Comparison of ENCODE assay signal across 28 cellular contexts in genomic region chr2:69711971-69712370, GRCh38.
"Had no signal": no experiment of that assay in that cellular context is flagged by ENCODE, and none has a peak within 500 bp of the region (broad histone marks: within the 10 kb centered on the region; RNA-seq: fewer than 3 reads in every experiment).

No MANE protein-coding gene starts in this region.

- H3K36me3 ChIP-seq: neural progenitor cell, ovary, spleen, suprapubic skin, tibial artery, transverse colon, upper lobe of right lung, uterus had no signal

- H3K4me3 ChIP-seq: neural progenitor cell, ovary, psoas muscle, skin epidermis, smooth muscle cell, spleen, suprapubic skin, testis, tibial artery, transverse colon, upper lobe of right lung, uterus had no signal

- DNase-seq: natural killer cell; occipital lobe; ovary; posterior cingulate gyrus; psoas muscle; right cardiac atrium; spleen; stimulated activated CD4-positive, alpha-beta T cell treated with anti-CD3 and anti-CD28 coated beads, Interleukin-12 subunit alpha, Interleukin-12 subunit beta, amount 100 ng/mL, for 4 hours; stimulated activated CD4-positive, alpha-beta T cell treated with anti-CD3 and anti-CD28 coated beads, Interleukin-1b, Interleukin-23, amount 100 ng/mL, for 48 hours; stimulated activated CD4-positive, alpha-beta T cell treated with anti-CD3 and anti-CD28 coated beads, Interleukin-4, amount 100 ng/mL, for 1 hour; stimulated activated CD4-positive, alpha-beta T cell treated with anti-CD3 and anti-CD28 coated beads, Interleukin-4, amount 100 ng/mL, for 4 hours; stimulated activated CD8-positive, alpha-beta memory T cell treated with anti-CD3 and anti-CD28 coated beads, Interleukin-4, amount 100 ng/mL, for 48 hours; stimulated activated naive CD4-positive, alpha-beta T cell; stimulated activated naive CD8-positive, alpha-beta T cell treated with anti-CD3 and anti-CD28 coated beads, Interleukin-15, amount 100 ng/mL, for 72 hours; stimulated activated naive CD8-positive, alpha-beta T cell treated with anti-CD3 and anti-CD28 coated beads, Interleukin-15, Interleukin-2, amounts not matched to agents 100 U/mL and 50 U/mL, for 24 hours; substantia nigra; testis; tibial artery; transverse colon; upper lobe of right lung; uterus had no signal

- H3K27me3 ChIP-seq: neural progenitor cell, ovary, suprapubic skin, testis, tibial artery, transverse colon, upper lobe of right lung, uterus had no signal

- H3K9me3 ChIP-seq: ovary, psoas muscle, suprapubic skin, testis, tibial artery, transverse colon, upper lobe of right lung, uterus had no signal

- H3K4me1 ChIP-seq: testis, upper lobe of right lung, uterus had no signal

- ATAC-seq: natural killer cell; psoas muscle; right cardiac atrium; sciatic nerve; stimulated activated memory B cell treated with anti-CD40 and anti-IgM and Interleukin-4, amounts not matched to agents 10 μg/mL and 1 μg/mL and 100 μg/mL, for 72 hours; stimulated activated naive CD8-positive, alpha-beta T cell treated with anti-CD3 and anti-CD28 coated beads, Interleukin-15, amount 100 ng/mL, for 72 hours; stimulated activated naive CD8-positive, alpha-beta T cell treated with anti-CD3 and anti-CD28 coated beads, Interleukin-15, Interleukin-2, amounts not matched to agents 100 U/mL and 50 U/mL, for 24 hours; upper lobe of right lung had no signal

- H3K27ac ChIP-seq: neural progenitor cell, ovary, parathyroid adenoma, psoas muscle, skin epidermis, spleen, suprapubic skin, testis, tibial artery, transverse colon, upper lobe of right lung, uterus had no signal

- H3K9ac ChIP-seq: neural progenitor cell, parathyroid adenoma had no signal

- H3K4me2 ChIP-seq: neural progenitor cell, smooth muscle cell had no signal

- H2AFZ ChIP-seq: neural progenitor cell, parathyroid adenoma had no signal
